ENCODE assay signal across 18 cellular contexts in genomic region chr1:55010194-55010886, GRCh38. TPM values are rescaled to one million over a fixed set of nuclear protein-coding genes. Genes with fewer than 3 reads are reported as not detected.
DNase-seq lines count a peak whose midpoint lies in the region; ATAC-seq, FAIRE-seq and TF ChIP-seq lines count a peak whose summit lies in the region.
"Had no signal": no experiment of that assay in that cellular context is flagged by ENCODE, and none has a peak within 500 bp of the region (broad histone marks: within the 10 kb centered on the region; RNA-seq: fewer than 3 reads in every experiment).

No MANE protein-coding gene starts in this region.

- no peaks in the 10 kb centered on the region for H3K4me1 ChIP-seq in GM12878 (ENCODE audit: control insufficient read depth, insufficient read depth, low read length)
- no peaks in the 10 kb centered on the region for H3K4me1 ChIP-seq in aorta (ENCODE audit: control insufficient read depth in 1 of 2, insufficient read depth in 2 of 2, low read length in 2 of 2)
- H3K4me1 ChIP-seq in tibial nerve, result no peaks in the 10 kb centered on the region
- H3K4me1 ChIP-seq: BLaER1, Caco-2, HAP-1 had no signal

- peak overlapping the region in 1 of 2 donors; percentile 27 for H3K27ac Mint-ChIP-seq in stimulated activated naive CD8-positive, alpha-beta T cell treated with anti-CD3 and anti-CD28 coated beads, Interleukin-15, amount 100 ng/mL, for 72 hours

- H3K27me3 Mint-ChIP-seq in stimulated activated naive CD8-positive, alpha-beta T cell treated with anti-CD3 and anti-CD28 coated beads, Interleukin-15, amount 100 ng/mL, for 72 hours, result peaks cover 19% of the 10 kb centered on the region

- no TSS peak for BruUV-seq in GM12878 (replicated peaks; lab: Mats Ljungman, UMichigan)

- no peaks in the 10 kb centered on the region for H3K9me3 Mint-ChIP-seq in stimulated activated naive CD8-positive, alpha-beta T cell treated with anti-CD3 and anti-CD28 coated beads, Interleukin-15, amount 100 ng/mL, for 72 hours
- H3K9me3 Mint-ChIP-seq: CD8-positive, alpha-beta memory T cell had no signal

- CTCF ChIA-PET in GM12878 (lab: Yijun Ruan, JAX), result interaction anchor here (0.6 to 14.2 kb wide), 2 partner anchors 8 to 63 kb away, joined by 4 to 218 read pairs; no protein-coding TSS in a partner anchor

- RAD21 ChIA-PET in GM12878 (lab: Charles Lee; ENCODE audit: unreplicated experiment), result interaction anchor here (0.6 to 1.4 kb wide), 2 partner anchors 14 to 65 kb away, joined by 3 to 6 read pairs; no protein-coding TSS in a partner anchor

- TF ChIP-seq POLR2A in GM12878 (IDR thresholded peaks at IDR 0.05; ENCODE audit: low read depth, low read length) (no peak), tibial nerve (IDR thresholded peaks at IDR 0.05) (no peak)

- H3K36me3 ChIP-seq in GM12878 (ENCODE audit: control insufficient read depth in 2 of 2, insufficient read depth in 2 of 2, low read length in 1 of 2) (no peaks in the 10 kb centered on the region), aorta (ENCODE audit: control insufficient read depth in 1 of 2, insufficient read depth in 2 of 2, low read length in 1 of 2) (no peaks in the 10 kb centered on the region), tibial nerve (no peaks in the 10 kb centered on the region)
- H3K36me3 ChIP-seq: BLaER1, HAP-1 had no signal

- H3K79me2 ChIP-seq in GM12878 (ENCODE audit: control insufficient read depth, insufficient read depth, low read length), result no peaks in the 10 kb centered on the region

- H4K20me1 ChIP-seq in GM12878 (ENCODE audit: control insufficient read depth, insufficient read depth), result no peaks in the 10 kb centered on the region
- H4K20me1 ChIP-seq: BLaER1 had no signal

- TF ChIP-seq RAD21 in GM12878 (IDR thresholded peaks at IDR 0.05; ENCODE audit: insufficient read depth, low read depth, low read length), result no peak

- no peak for FAIRE-seq in GM12878 (lab: Jason Lieb, UNC)

- intact Hi-C loops in GM12878 (cut with micrococcal nuclease; ENCODE audit: unreplicated experiment), result no loop called here
- intact Hi-C loops in aorta (cut with DNase I), result no loop called here

- H2AFZ ChIP-seq in GM12878 (ENCODE audit: control insufficient read depth, low read depth, low read length), result no peak overlapping the region
- H2AFZ ChIP-seq: GM23248 had no signal

- POLR2A ChIA-PET in GM12878 (lab: Charles Lee), result no interaction called here

- H3K9ac ChIP-seq in GM12878 (ENCODE audit: control insufficient read depth, insufficient read depth, low read length), result no peak overlapping the region
- H3K9ac ChIP-seq: BLaER1, GM23248 had no signal

- WGBS in GM12878 (ENCODE audit: insufficient coverage, insufficient replicate concordance, low lambda C conversion rate, missing lambda C conversion rate), result 35% methylated on average over 9 of the region's 9 CpGs
- 91 to 93% methylated on average over 9 of the region's 9 CpGs for WGBS in aorta, 2 donors
- 76 to 89% methylated on average over 6 to 9 of the region's 9 CpGs for WGBS in tibial nerve, 2 donors

- no peak overlapping the region for H3K4me3 Mint-ChIP-seq in stimulated activated naive CD8-positive, alpha-beta T cell treated with anti-CD3 and anti-CD28 coated beads, Interleukin-15, amount 100 ng/mL, for 72 hours
- H3K4me3 Mint-ChIP-seq: CD8-positive, alpha-beta memory T cell had no signal

- H3K4me2 ChIP-seq in GM12878 (ENCODE audit: control insufficient read depth, insufficient read depth), result no peak overlapping the region
- H3K4me2 ChIP-seq: BLaER1 had no signal

- no peak overlapping the region for H3K4me3 ChIP-seq in GM12878
- H3K4me3 ChIP-seq in aorta (ENCODE audit: low read length in 2 of 2), result no peak overlapping the region
- H3K4me3 ChIP-seq in tibial nerve, result no peak overlapping the region
- H3K4me3 ChIP-seq: BLaER1, GM23248, HAP-1 had no signal

- H3K27me3 ChIP-seq in GM12878 (replicated peaks in 1 of 2; ENCODE audit: control insufficient read depth in 2 of 2, insufficient read depth in 2 of 2, low read length in 1 of 2) (no peaks in the 10 kb centered on the region; a peak in 2 of 4 replicates), aorta (ENCODE audit: control insufficient read depth in 1 of 2, insufficient read depth in 2 of 2, low read length in 1 of 2) (no peaks in the 10 kb centered on the region), tibial nerve (no peaks in the 10 kb centered on the region)
- H3K27me3 ChIP-seq: BLaER1 had no signal

- no peaks in the 10 kb centered on the region; the same call in 2 of the 3 replicates for H3K9me3 ChIP-seq in GM12878 (replicated peaks; ENCODE audit: control insufficient read depth, insufficient read depth, low read length)
- H3K9me3 ChIP-seq in aorta (ENCODE audit: control insufficient read depth, low read length), result no peaks in the 10 kb centered on the region
- peaks cover 0 to 4% (median 0%) of the 10 kb centered on the region in 4 donors for H3K9me3 ChIP-seq in tibial nerve
- H3K9me3 ChIP-seq: BLaER1, Caco-2, HAP-1 had no signal

- in situ Hi-C loops in GM12878 (cut with MboI), result no loop called here

- ATAC-seq in stimulated activated naive CD8-positive, alpha-beta T cell treated with anti-CD3 and anti-CD28 coated beads, Interleukin-15, amount 100 ng/mL, for 72 hours, result peak; percentile 6
- ATAC-seq in stimulated activated naive CD8-positive, alpha-beta T cell treated with anti-CD3 and anti-CD28 coated beads, Interleukin-15, Interleukin-2, amounts not matched to agents 100 U/mL and 50 U/mL, for 24 hours, result no peak
- ATAC-seq in GM12878 (peak; percentile 39), aorta (ENCODE audit: low FRiP score) (no peak), HG03457 (IDR thresholded peaks at IDR 0.05; ENCODE audit: unreplicated experiment) (no peak)

- H3K4me1 Mint-ChIP-seq in stimulated activated naive CD8-positive, alpha-beta T cell treated with anti-CD3 and anti-CD28 coated beads, Interleukin-15, amount 100 ng/mL, for 72 hours, result no peaks in the 10 kb centered on the region
- H3K4me1 Mint-ChIP-seq: CD8-positive, alpha-beta memory T cell had no signal

- no peak for DNase-seq in stimulated activated naive CD8-positive, alpha-beta T cell treated with anti-CD3 and anti-CD28 coated beads, Interleukin-15, amount 100 ng/mL, for 72 hours
- no peak for DNase-seq in stimulated activated naive CD8-positive, alpha-beta T cell treated with anti-CD3 and anti-CD28 coated beads, Interleukin-15, Interleukin-2, amounts not matched to agents 100 U/mL and 50 U/mL, for 24 hours
- no peak for DNase-seq in GM12878 (ENCODE audit: low read depth, low spot score)
- DNase-seq in kidney tubule cell (ENCODE audit: low spot score), result peak; percentile 12
- peak; percentile 37 to 60 for DNase-seq in aorta
- no peak for DNase-seq in GM19240 (ENCODE audit: insufficient read length, low spot score)
- DNase-seq in tibial nerve (ENCODE audit: low spot score in 2 of 2), result no peak
- DNase-seq: 8988T, AML-193, Caco-2, DND-41, GDM1, GM23248 had no signal

- H3K27ac ChIP-seq in GM12878 (ENCODE audit: control insufficient read depth, insufficient read depth) (no peak overlapping the region), aorta (ENCODE audit: low read depth in 1 of 2, low read length in 2 of 2) (no peak overlapping the region), tibial nerve (no peak overlapping the region)
- H3K27ac ChIP-seq: BLaER1, GM23248, HL-60 had no signal

- TF ChIP-seq EP300 in GM12878 (IDR thresholded peaks at IDR 0.05; ENCODE audit: borderline replicate concordance in 1 of 2, control insufficient read depth in 1 of 2, low read depth in 2 of 2, low read length in 2 of 2), result no peak
- no peak for TF ChIP-seq EP300 in tibial nerve (IDR thresholded peaks at IDR 0.05)

- SMC1A ChIA-PET in GM12878 (lab: Charles Lee; ENCODE audit: uncharacterized antibody, unreplicated experiment), result interaction anchor here (0.8 to 0.9 kb wide), 2 partner anchors 65 to 70 kb away, joined by 3 to 4 read pairs; no protein-coding TSS in a partner anchor

- TF ChIP-seq CTCF in GM12878 (IDR thresholded peaks at IDR 0.05 in 2 of 3, conservative IDR thresholded peaks at IDR 0.05 in 1 of 3; ENCODE audit: control insufficient read depth in 2 of 3, extremely low read depth in 1 of 3, insufficient read depth in 1 of 3, low read depth in 3 of 3, low read length in 3 of 3), result no peak
- TF ChIP-seq CTCF in tibial nerve (IDR thresholded peaks at IDR 0.05), result no peak

RNA-seq across cellular contexts. Expression of gene BSND, which starts 11.6 kb away (rescaled TPM):
- total RNA-seq in GM12878 (2013; cell fraction: nucleolus; rRNA removed), result not detected in 2 replicates
- total RNA-seq in GM12878 (2014; rRNA removed), result not detected in 2 replicates
- total RNA-seq in GM12878 (2014; rRNA removed; fragmentation: Illumina TruSeq; extraction: Trizol), result not detected in 2 replicates
- total RNA-seq in GM12878 (2021), result 0.03 TPM in 1 of 2 replicates, not detected in the other
- polyA plus RNA-seq in GM12878 (2011; ENCODE audit: low read depth), result not detected
- polyA plus RNA-seq in GM12878 (2011; rRNA removed), result not detected in 2 replicates
- polyA plus RNA-seq in GM12878 (2011; cell fraction: cytosol; rRNA removed), result 0.01 TPM in 1 of 2 replicates, not detected in the other
- 0.03 TPM in 1 of 2 replicates, not detected in the other for polyA plus RNA-seq in GM12878 (2011; cell fraction: nucleus; rRNA removed)
- 0.03 TPM in 1 of 2 replicates, not detected in the other for polyA plus RNA-seq in GM12878 (2012)
- not detected in 2 replicates for polyA plus RNA-seq in GM12878 (2014; fragmentation: Illumina TruSeq; extraction: Trizol)
- polyA plus RNA-seq in GM12878 (2014; fragmentation: Nextera tagmentation; extraction: Ambion mirVana), result not detected
- polyA plus RNA-seq in GM12878 (2014; rRNA removed), result 0.01 TPM in 1 of 2 replicates, not detected in the other
- not detected for polyA plus RNA-seq in GM12878 (2016; fragmentation: Nextera tagmentation; extraction: Ambion mirVana)
- polyA minus RNA-seq in GM12878 (2011; rRNA and poly(A)+ RNA removed), result not detected in 2 replicates
- not detected in 2 replicates for polyA minus RNA-seq in GM12878 (2011; cell fraction: cytosol; rRNA and poly(A)+ RNA removed)
- polyA minus RNA-seq in GM12878 (2011; cell fraction: nucleus; rRNA and poly(A)+ RNA removed), result not detected in 2 replicates
- total RNA-seq in aorta, result not detected
- polyA plus RNA-seq in aorta, result not detected
- total RNA-seq in tibial nerve, result not detected
- total RNA-seq: Caco-2; CD8-positive, alpha-beta memory T cell; GM23248 had no signal
- polyA plus RNA-seq: CD8-positive, alpha-beta memory T cell; GM23248 had no signal

RNA-seq across cellular contexts. Expression of gene PCSK9, which starts 29.0 kb away (rescaled TPM):
- total RNA-seq in GM12878 (2013; cell fraction: nucleolus; rRNA removed), result not detected in 2 replicates
- total RNA-seq in GM12878 (2014; rRNA removed) (not detected in 2 replicates), GM12878 (2014; rRNA removed; fragmentation: Illumina TruSeq; extraction: Trizol) (not detected in 2 replicates), GM12878 (2021) (0.15 and 0.21 TPM in 2 replicates), aorta (under 1 TPM; 0.13 to 0.42 TPM), tibial nerve (1 to 10 TPM in 3 of 4 donors, under 1 TPM in 1; 0.44 to 4.3 (median 2.5) TPM)
- not detected for polyA plus RNA-seq in GM12878 (2011; ENCODE audit: low read depth)
- polyA plus RNA-seq in GM12878 (2011; rRNA removed) (not detected in 2 replicates), GM12878 (2014; fragmentation: Illumina TruSeq; extraction: Trizol) (not detected in 2 replicates), GM12878 (2014; fragmentation: Nextera tagmentation; extraction: Ambion mirVana) (not detected), GM12878 (2014; rRNA removed) (not detected in 2 replicates), GM12878 (2016; fragmentation: Nextera tagmentation; extraction: Ambion mirVana) (under 1 TPM in 1 of 2 experiments, not detected in 1; 0.03 TPM), aorta (under 1 TPM in 1 of 2 donors, not detected in 1; 0.38 TPM)
- polyA plus RNA-seq in GM12878 (2011; cell fraction: cytosol; rRNA removed), result not detected in 2 replicates
- 0.04 and 0.07 TPM in 2 replicates for polyA plus RNA-seq in GM12878 (2011; cell fraction: nucleus; rRNA removed)
- polyA plus RNA-seq in GM12878 (2012), result not detected in 2 replicates
- polyA minus RNA-seq in GM12878 (2011; rRNA and poly(A)+ RNA removed), result not detected in 2 replicates
- 2.1 and 2.6 TPM in 2 replicates for polyA minus RNA-seq in GM12878 (2011; cell fraction: cytosol; rRNA and poly(A)+ RNA removed)
- 0.12 and 0.57 TPM in 2 replicates for polyA minus RNA-seq in GM12878 (2011; cell fraction: nucleus; rRNA and poly(A)+ RNA removed)
- total RNA-seq: CD8-positive, alpha-beta memory T cell had no signal
- polyA plus RNA-seq: CD8-positive, alpha-beta memory T cell had no signal

RNA-seq across cellular contexts. Expression of gene TMEM61, which starts 29.9 kb away (rescaled TPM):
- total RNA-seq in GM12878 (2013; cell fraction: nucleolus; rRNA removed), result not detected in 2 replicates
- total RNA-seq in GM12878 (2014; rRNA removed) (not detected in 2 replicates), GM12878 (2014; rRNA removed; fragmentation: Illumina TruSeq; extraction: Trizol) (not detected in 2 replicates), GM12878 (2021) (not detected in 2 replicates), aorta (1 to 10 TPM; 1.3 to 5.6 TPM), tibial nerve (under 1 TPM in 1 of 4 donors, not detected in 3; 0.84 TPM)
- polyA plus RNA-seq in GM12878 (2011; ENCODE audit: low read depth), result not detected
- polyA plus RNA-seq in GM12878 (2011; rRNA removed) (not detected in 2 replicates), GM12878 (2014; fragmentation: Illumina TruSeq; extraction: Trizol) (not detected in 2 replicates), GM12878 (2014; fragmentation: Nextera tagmentation; extraction: Ambion mirVana) (not detected), GM12878 (2014; rRNA removed) (not detected in 2 replicates), GM12878 (2016; fragmentation: Nextera tagmentation; extraction: Ambion mirVana) (not detected), aorta (1 to 10 TPM in 1 of 2 donors, under 1 TPM in 1; 0.38 to 3.0 TPM)
- polyA plus RNA-seq in GM12878 (2011; cell fraction: cytosol; rRNA removed), result not detected in 2 replicates
- not detected in 2 replicates for polyA plus RNA-seq in GM12878 (2011; cell fraction: nucleus; rRNA removed)
- polyA plus RNA-seq in GM12878 (2012), result not detected in 2 replicates
- polyA minus RNA-seq in GM12878 (2011; rRNA and poly(A)+ RNA removed), result not detected in 2 replicates
- polyA minus RNA-seq in GM12878 (2011; cell fraction: cytosol; rRNA and poly(A)+ RNA removed), result not detected in 2 replicates
- polyA minus RNA-seq in GM12878 (2011; cell fraction: nucleus; rRNA and poly(A)+ RNA removed), result not detected in 2 replicates
- total RNA-seq: Caco-2; CD8-positive, alpha-beta memory T cell; GM23248 had no signal
- polyA plus RNA-seq: CD8-positive, alpha-beta memory T cell; GM23248 had no signal

Comparison
In these comparisons a context has a peak if more than half of its experiments do, and no peak if none do; other contexts are left out.
1. ATAC-seq: peak in stimulated activated naive CD8-positive, alpha-beta T cell treated with anti-CD3 and anti-CD28 coated beads, Interleukin-15, amount 100 ng/mL, for 72 hours (single experiment) and GM12878 (single experiment); none in stimulated activated naive CD8-positive, alpha-beta T cell treated with anti-CD3 and anti-CD28 coated beads, Interleukin-15, Interleukin-2, amounts not matched to agents 100 U/mL and 50 U/mL, for 24 hours (single experiment), aorta (single experiment) and HG03457 (single experiment).
2. DNase-seq: peak in kidney tubule cell (single experiment) and aorta (2 of 2); none in stimulated activated naive CD8-positive, alpha-beta T cell treated with anti-CD3 and anti-CD28 coated beads, Interleukin-15, amount 100 ng/mL, for 72 hours (0 of 2), stimulated activated naive CD8-positive, alpha-beta T cell treated with anti-CD3 and anti-CD28 coated beads, Interleukin-15, Interleukin-2, amounts not matched to agents 100 U/mL and 50 U/mL, for 24 hours (single experiment), GM12878 (single experiment), GM19240 (single experiment) and tibial nerve (0 of 2).